In genomic region chr10:30742471-30742870, GRCh38 we compare ENCODE assay signal across 12 cellular contexts.
DNase-seq lines count a peak whose midpoint lies in the region; ATAC-seq and TF ChIP-seq lines count a peak whose summit lies in the region.
"Had no signal": no experiment of that assay in that cellular context is flagged by ENCODE, and none has a peak within 500 bp of the region (broad histone marks: within the 10 kb centered on the region; RNA-seq: fewer than 3 reads in every experiment).

No MANE protein-coding gene starts in this region.

- DNase-seq in GDM1 (lab: John Stamatoyannopoulos, UW) (no peak), nucleus accumbens (lab: John Stamatoyannopoulos, UW) (no peak)
- no peak for DNase-seq in NK-92 treated with Interleukin-12 subunit alpha and Interleukin-12 subunit beta, amount 100 ng/mL, for 24 hours (lab: John Stamatoyannopoulos, UW)
- DNase-seq: DND-41, islet precursor cell, NCI-H1092, PC-3 had no signal

- no peak for TF ChIP-seq POLR2A in GM18505 (IDR thresholded peaks at IDR 0.05; ENCODE audit: borderline replicate concordance, extremely low read depth, insufficient read depth, insufficient read length)

- no peaks in the 10 kb centered on the region for H3K9me3 Mint-ChIP-seq in activated T-helper 17 cell treated with anti-CD3 and anti-CD28 coated beads, Interleukin-2, amount 50 U/mL, for 72 hours

- H3K4me1 Mint-ChIP-seq in activated T-helper 17 cell treated with anti-CD3 and anti-CD28 coated beads, Interleukin-2, amount 50 U/mL, for 72 hours, result peaks cover 17% of the 10 kb centered on the region

- peak overlapping the region; percentile 14 for H3K4me3 Mint-ChIP-seq in activated T-helper 17 cell treated with anti-CD3 and anti-CD28 coated beads, Interleukin-2, amount 50 U/mL, for 72 hours

- no peaks in the 10 kb centered on the region for H3K36me3 Mint-ChIP-seq in activated T-helper 17 cell treated with anti-CD3 and anti-CD28 coated beads, Interleukin-2, amount 50 U/mL, for 72 hours (ENCODE audit: low read depth)

- H3K27ac Mint-ChIP-seq in activated T-helper 17 cell treated with anti-CD3 and anti-CD28 coated beads, Interleukin-2, amount 50 U/mL, for 72 hours, result peak overlapping the region; percentile 32

- peaks cover 10% of the 10 kb centered on the region for H3K27me3 Mint-ChIP-seq in activated T-helper 17 cell treated with anti-CD3 and anti-CD28 coated beads, Interleukin-2, amount 50 U/mL, for 72 hours

- ATAC-seq in GM18870 (IDR thresholded peaks at IDR 0.05; ENCODE audit: unreplicated experiment) (peak; percentile 75), GM21423 (IDR thresholded peaks at IDR 0.05; ENCODE audit: unreplicated experiment) (peak; percentile 65), HG03135 (IDR thresholded peaks at IDR 0.05; ENCODE audit: unreplicated experiment) (peak; percentile 93), GM18505 (IDR thresholded peaks at IDR 0.05; ENCODE audit: unreplicated experiment) (no peak)
- ATAC-seq in activated T-helper 17 cell treated with anti-CD3 and anti-CD28 coated beads, Interleukin-2, amount 50 U/mL, for 72 hours (replicated peaks), result peak; percentile 54
- ATAC-seq: PC-3 had no signal
